ENCODE assay signal across 20 cellular contexts in genomic region chr10:111973826-111974225, GRCh38.
"Had no signal": no experiment of that assay in that cellular context is flagged by ENCODE, and none has a peak within 500 bp of the region (broad histone marks: within the 10 kb centered on the region; RNA-seq: fewer than 3 reads in every experiment).

No MANE protein-coding gene starts in this region.

- H3K4me3 Mint-ChIP-seq: mesothelial cell of epicardium had no signal

- DNase-seq: dermis blood vessel endothelial cell; dorsolateral prefrontal cortex; effector CD4-positive, alpha-beta T cell; effector memory CD4-positive, alpha-beta T cell; erythroblast; esophagus squamous epithelium; gastrocnemius medialis; glutamatergic neuron; head of caudate nucleus; heart right ventricle; hippocampal formation; left cardiac atrium; left lung; left ventricle myocardium superior; lower lobe of right lung; mesenchymal stem cell had no signal

- H3K4me1 ChIP-seq: esophagus squamous epithelium, gastrocnemius medialis, heart right ventricle, left lung, lower lobe of right lung had no signal

- H3K9me3 ChIP-seq: esophagus squamous epithelium, gastrocnemius medialis, heart right ventricle, left lung, lower lobe of right lung, mucosa of descending colon had no signal

- H3K27me3 ChIP-seq: dorsolateral prefrontal cortex, esophagus squamous epithelium, gastrocnemius medialis, left lung had no signal

- H3K36me3 ChIP-seq: esophagus squamous epithelium, gastrocnemius medialis, heart right ventricle, left lung, lower lobe of right lung had no signal

- H3K27ac ChIP-seq: dorsolateral prefrontal cortex, esophagus squamous epithelium, heart right ventricle, left lung, lower lobe of right lung had no signal

- H3K27ac Mint-ChIP-seq: mesothelial cell of epicardium had no signal

- H3K9me3 Mint-ChIP-seq: mesothelial cell of epicardium had no signal

- ATAC-seq: esophagus mucosa, heart right ventricle, left cardiac atrium, left lung, left ventricle myocardium superior, lower lobe of right lung had no signal

- H3K36me3 Mint-ChIP-seq: mesothelial cell of epicardium had no signal

- H3K4me3 ChIP-seq: coronary artery, dorsolateral prefrontal cortex, esophagus squamous epithelium, gastrocnemius medialis, heart right ventricle, left lung, lower lobe of right lung, mucosa of descending colon had no signal

- H3K4me1 Mint-ChIP-seq: mesothelial cell of epicardium had no signal
